In genomic region chr15:30954674-30955073, GRCh38 we compare ENCODE assay signal across 19 cellular contexts. TPM values are rescaled to one million over a fixed set of nuclear protein-coding genes. Genes with fewer than 3 reads are reported as not detected.
A peak's percentile ranks its signal among the peaks of the same experiment; 100 is the strongest.
DNase-seq lines count a peak whose midpoint lies in the region; ATAC-seq, FAIRE-seq and TF ChIP-seq lines count a peak whose summit lies in the region.
"Had no signal": no experiment of that assay in that cellular context is flagged by ENCODE, and none has a peak within 500 bp of the region (broad histone marks: within the 10 kb centered on the region; RNA-seq: fewer than 3 reads in every experiment).

No MANE protein-coding gene starts in this region.

- BruUV-seq in Caco-2 (replicated peaks; lab: Mats Ljungman, UMichigan): no TSS peak
- no TSS peak for BruUV-seq in endothelial cell of umbilical vein (replicated peaks; lab: Mats Ljungman, UMichigan)

- DNase-seq in Caco-2: no peak
- DNase-seq in M059J (ENCODE audit: low read depth): peak; percentile 14
- no peak for DNase-seq in endothelial cell of umbilical vein (ENCODE audit: low read depth, low spot score)
- peak; percentile 11 for DNase-seq in mesenchymal stem cell
- no peak for DNase-seq in chondrocyte (ENCODE audit: low spot score)
- DNase-seq in NCI-H1930 (lab: John Stamatoyannopoulos, UW): no peak
- DNase-seq in NCI-H748 treated with DMSO at 0.1 percent for 48 hours (lab: John Stamatoyannopoulos, UW): no peak
- DNase-seq: activated CD4-positive, alpha-beta T cell treated with anti-CD3 and anti-CD28 coated beads, Interleukin-2, amount 50 U/mL, for 4 hours; activated CD8-positive, alpha-beta memory T cell treated with anti-CD3 and anti-CD28 coated beads, Interleukin-2, amount 50 U/mL, for 48 hours; activated gamma-delta T cell; activated naive CD8-positive, alpha-beta T cell treated with anti-CD3 and anti-CD28 coated beads, Interleukin-2, amount 50 U/mL, for 24 hours; naive B cell; NCI-H1436 treated with DMSO at 0.1 percent for 48 hours; NCI-H524; T-helper 9 cell had no signal

- CTCF ChIA-PET in Caco-2 (lab: Charles Lee) (no interaction called here), endothelial cell of umbilical vein (lab: Charles Lee) (interaction anchor here (19.0 kb wide), 1 partner anchor 174 kb away, joined by 129 read pairs; no protein-coding TSS in a partner anchor)

- no peak overlapping the region for H4K91ac ChIP-seq in mesenchymal stem cell (ENCODE audit: low read length)

- TF ChIP-seq POLR2A in endothelial cell of umbilical vein (IDR thresholded peaks at IDR 0.05; ENCODE audit: low read depth, low read length): no peak

- POLR2A ChIA-PET in Caco-2 (lab: Charles Lee) (no interaction called here), endothelial cell of umbilical vein (lab: Charles Lee) (no interaction called here)

- H3K79me2 ChIP-seq in endothelial cell of umbilical vein (ENCODE audit: control insufficient read depth, insufficient read depth, low read length): peaks cover 2% of the 10 kb centered on the region

- H3K79me1 ChIP-seq in mesenchymal stem cell (replicated peaks; ENCODE audit: low read length, poor library complexity, severe bottlenecking): peaks cover 19% of the 10 kb centered on the region

- no peak overlapping the region for H3K9ac ChIP-seq in endothelial cell of umbilical vein (replicated peaks; ENCODE audit: extremely low read depth, insufficient read depth, low read length)
- no peak overlapping the region for H3K9ac ChIP-seq in mesenchymal stem cell (ENCODE audit: low read length)

- no peak overlapping the region for H2BK5ac ChIP-seq in mesenchymal stem cell (ENCODE audit: low read depth, low read length, poor library complexity, severe bottlenecking)

- H3K4me1 ChIP-seq in Caco-2 (peaks cover 22% of the 10 kb centered on the region), endothelial cell of umbilical vein (ENCODE audit: control insufficient read depth, extremely low read depth, insufficient read depth, low read length) (peaks cover 16% of the 10 kb centered on the region), mesenchymal stem cell (ENCODE audit: control insufficient read depth, insufficient read depth, low read depth, low read length) (peaks cover 18% of the 10 kb centered on the region)

- H3K36me3 Mint-ChIP-seq in Caco-2 (ENCODE audit: insufficient read depth, unreplicated experiment): peaks cover 79% of the 10 kb centered on the region
- H3K36me3 Mint-ChIP-seq in chondrocyte (ENCODE audit: low read depth): peaks cover 42% of the 10 kb centered on the region

- H3K4me1 Mint-ChIP-seq in Caco-2 (ENCODE audit: low read depth, unreplicated experiment) (peaks cover 17% of the 10 kb centered on the region), chondrocyte (ENCODE audit: low read depth) (peaks cover 18% of the 10 kb centered on the region)

- no peak for FAIRE-seq in endothelial cell of umbilical vein (lab: Jason Lieb, UNC)

- no peak for ATAC-seq in HG03565 (IDR thresholded peaks at IDR 0.05; ENCODE audit: unreplicated experiment)

- H3K27ac ChIP-seq in endothelial cell of umbilical vein (ENCODE audit: insufficient read depth, low read depth, low read length) (peak overlapping the region; percentile 10), mesenchymal stem cell (ENCODE audit: low read length, poor library complexity, severe bottlenecking) (no peak overlapping the region)

- WGBS in mesenchymal stem cell: no CpG with 5 or more reads among the region's 1 CpG

- dilution Hi-C loops in endothelial cell of umbilical vein (cut with MboI; ENCODE audit: extremely low pct_ligation_motif_present, low sequenced_read_pairs): no loop called here

- no peaks in the 10 kb centered on the region for H3K9me1 ChIP-seq in endothelial cell of umbilical vein (replicated peaks; ENCODE audit: control insufficient read depth, extremely low read depth, insufficient read depth, low read length)

- H3K4me2 ChIP-seq in endothelial cell of umbilical vein (ENCODE audit: insufficient read depth, low read length) (no peak overlapping the region), mesenchymal stem cell (ENCODE audit: low read length, poor library complexity, severe bottlenecking) (no peak overlapping the region)

- H3K9me3 ChIP-seq in Caco-2: peaks cover 2% of the 10 kb centered on the region
- no peaks in the 10 kb centered on the region for H3K9me3 ChIP-seq in endothelial cell of umbilical vein (replicated peaks; ENCODE audit: control insufficient read depth, insufficient read depth, low read length)
- H3K9me3 ChIP-seq in mesenchymal stem cell (ENCODE audit: control insufficient read depth, low read length): peaks cover 1% of the 10 kb centered on the region
- H3K9me3 ChIP-seq: right atrium auricular region had no signal

- H3K23ac ChIP-seq in mesenchymal stem cell (ENCODE audit: low read length in 2 of 2): no peak overlapping the region

- no peak overlapping the region for H3K18ac ChIP-seq in mesenchymal stem cell (ENCODE audit: low read depth in 1 of 2, low read length in 2 of 2)

- no peak overlapping the region for H4K8ac ChIP-seq in mesenchymal stem cell (ENCODE audit: low read length)

- intact Hi-C loops in Caco-2 (cut with micrococcal nuclease; ENCODE audit: unreplicated experiment): no loop called here
- intact Hi-C loops in endothelial cell of umbilical vein (cut with micrococcal nuclease): no loop called here

- H3K27me3 Mint-ChIP-seq in Caco-2 (ENCODE audit: insufficient read depth, unreplicated experiment): no peaks in the 10 kb centered on the region
- H3K27me3 Mint-ChIP-seq in chondrocyte (ENCODE audit: low read depth): no peaks in the 10 kb centered on the region
- H3K27me3 Mint-ChIP-seq: activated naive CD8-positive, alpha-beta T cell treated with anti-CD3 and anti-CD28 coated beads, Interleukin-2, amount 50 U/mL, for 24 hours; naive B cell; type B pancreatic cell had no signal

- no peak overlapping the region for H2BK15ac ChIP-seq in mesenchymal stem cell (ENCODE audit: low read depth, poor library complexity, severe bottlenecking)

- H3K4ac ChIP-seq in mesenchymal stem cell (ENCODE audit: low read depth in 1 of 2, low read length in 2 of 2): no peak overlapping the region

- H2AK5ac ChIP-seq in mesenchymal stem cell (ENCODE audit: low read length, severe bottlenecking): no peak overlapping the region

- H3K4me3 Mint-ChIP-seq in Caco-2 (ENCODE audit: unreplicated experiment): no peak overlapping the region
- no peak overlapping the region for H3K4me3 Mint-ChIP-seq in chondrocyte (ENCODE audit: unreplicated experiment)
- H3K4me3 Mint-ChIP-seq: activated naive CD8-positive, alpha-beta T cell treated with anti-CD3 and anti-CD28 coated beads, Interleukin-2, amount 50 U/mL, for 24 hours; CD14-positive monocyte; naive B cell; type B pancreatic cell had no signal

- H2BK120ac ChIP-seq in mesenchymal stem cell (ENCODE audit: low read depth, low read length): no peak overlapping the region

- no peak overlapping the region for H3K14ac ChIP-seq in mesenchymal stem cell (ENCODE audit: low read length in 2 of 2)

- H3K9me3 Mint-ChIP-seq in Caco-2 (ENCODE audit: unreplicated experiment) (peaks cover 8% of the 10 kb centered on the region), chondrocyte (ENCODE audit: low read depth) (no peaks in the 10 kb centered on the region)
- H3K9me3 Mint-ChIP-seq: activated naive CD8-positive, alpha-beta T cell treated with anti-CD3 and anti-CD28 coated beads, Interleukin-2, amount 50 U/mL, for 24 hours; naive B cell; type B pancreatic cell had no signal

- no peak for TF ChIP-seq CTCF in Caco-2 (IDR thresholded peaks at IDR 0.05; ENCODE audit: insufficient read depth in 1 of 2, low read depth in 1 of 2, low read length in 1 of 2, severe bottlenecking in 1 of 2, unreplicated experiment in 1 of 2)
- no peak for TF ChIP-seq CTCF in endothelial cell of umbilical vein (IDR thresholded peaks at IDR 0.05; ENCODE audit: extremely low read depth in 1 of 2, insufficient read depth in 1 of 2, low read depth in 1 of 2, low read length in 2 of 2)
- TF ChIP-seq CTCF in chondrocyte (IDR thresholded peaks at IDR 0.05): no peak

- no peak overlapping the region for H2BK12ac ChIP-seq in mesenchymal stem cell (ENCODE audit: low read length in 2 of 2)

- no peaks in the 10 kb centered on the region for H3K27me3 ChIP-seq in Caco-2 (replicated peaks; ENCODE audit: control insufficient read depth, insufficient read depth, low read length)
- no peaks in the 10 kb centered on the region for H3K27me3 ChIP-seq in endothelial cell of umbilical vein (ENCODE audit: control insufficient read depth in 2 of 2, insufficient read depth in 2 of 2, low read length in 2 of 2)
- no peaks in the 10 kb centered on the region for H3K27me3 ChIP-seq in mesenchymal stem cell (ENCODE audit: control insufficient read depth in 1 of 2, insufficient read depth in 1 of 2, low read length in 2 of 2)
- H3K27me3 ChIP-seq: right atrium auricular region had no signal

- H3K36me3 ChIP-seq in Caco-2 (ENCODE audit: control insufficient read depth, insufficient read depth, low read length): peaks cover 4% of the 10 kb centered on the region
- H3K36me3 ChIP-seq in endothelial cell of umbilical vein (ENCODE audit: control insufficient read depth in 2 of 2, extremely low read depth in 1 of 2, insufficient read depth in 2 of 2, low read length in 2 of 2): peaks cover 34 to 55% of the 10 kb centered on the region in 2 experiments
- H3K36me3 ChIP-seq in mesenchymal stem cell (ENCODE audit: control insufficient read depth in 1 of 2, insufficient read depth in 2 of 2, low read depth in 1 of 2, low read length in 2 of 2): peaks cover 48 to 77% of the 10 kb centered on the region in 2 experiments

- H3K4me3 ChIP-seq in Caco-2 (ENCODE audit: low read depth, low read length): no peak overlapping the region
- H3K4me3 ChIP-seq in endothelial cell of umbilical vein (replicated peaks in 1 of 3; ENCODE audit: insufficient read depth in 1 of 3, low read depth in 1 of 3, low read length in 3 of 3): no peak overlapping the region
- H3K4me3 ChIP-seq in mesenchymal stem cell (ENCODE audit: insufficient read depth in 1 of 2, low read depth in 1 of 2, low read length in 2 of 2): no peak overlapping the region
- H3K4me3 ChIP-seq: right atrium auricular region had no signal

- H2AFZ ChIP-seq in endothelial cell of umbilical vein (ENCODE audit: low read depth, low read length) (no peak overlapping the region), mesenchymal stem cell (ENCODE audit: low read depth, low read length) (no peak overlapping the region)

- H4K20me1 ChIP-seq in endothelial cell of umbilical vein (replicated peaks; ENCODE audit: control insufficient read depth, extremely low read depth, insufficient read depth, low read length): no peaks in the 10 kb centered on the region

- H3K27ac Mint-ChIP-seq in Caco-2 (ENCODE audit: unreplicated experiment) (peak overlapping the region; percentile 24), chondrocyte (ENCODE audit: unreplicated experiment) (no peak overlapping the region)

RNA-seq across cellular contexts. Expression of gene MTMR10, which starts 36.8 kb away (rescaled TPM):
- total RNA-seq in Caco-2 (2022) (27.5 and 33.2 TPM in 2 replicates), endothelial cell of umbilical vein (65.5 and 88.5 TPM in 2 replicates), chondrocyte (14.9 to 16.5 TPM (median 16.1 TPM) in 3 replicates)
- total RNA-seq in M059J (2014; rRNA removed; shearing (Covaris generic)): 12.3 and 13.6 TPM in 2 replicates
- polyA plus RNA-seq in endothelial cell of umbilical vein: 41.7 and 48.3 TPM in 2 replicates
- 37.8 and 43.6 TPM in 2 replicates for polyA plus RNA-seq in endothelial cell of umbilical vein (2011; cell fraction: cytosol; rRNA removed)
- polyA plus RNA-seq in endothelial cell of umbilical vein (2011; cell fraction: nucleus; rRNA removed): 167 and 171 TPM in 2 replicates
- 22.8 and 28.8 TPM in 2 replicates for polyA plus RNA-seq in endothelial cell of umbilical vein (2012)
- polyA minus RNA-seq in endothelial cell of umbilical vein: 114 and 120 TPM in 2 replicates
- polyA minus RNA-seq in endothelial cell of umbilical vein (2011; cell fraction: cytosol; rRNA and poly(A)+ RNA removed): 4.7 TPM
- 329 and 332 TPM in 2 replicates for polyA minus RNA-seq in endothelial cell of umbilical vein (2011; cell fraction: nucleus; rRNA and poly(A)+ RNA removed)
- 6.6 TPM for polyA plus RNA-seq in mesenchymal stem cell (2013, experiment 1 of 2)
- 6.7 TPM for polyA plus RNA-seq in mesenchymal stem cell (2013, experiment 2 of 2)

RNA-seq across cellular contexts. Expression of gene FAN1, which starts 51.0 kb away (rescaled TPM):
- 24.9 and 26.6 TPM in 2 replicates for total RNA-seq in Caco-2 (2022)
- total RNA-seq in M059J (2014; rRNA removed; shearing (Covaris generic)): 9.6 and 13.5 TPM in 2 replicates
- total RNA-seq in endothelial cell of umbilical vein: 11.7 and 12.0 TPM in 2 replicates
- 3.5 and 4.3 TPM in 2 replicates for polyA plus RNA-seq in endothelial cell of umbilical vein
- 3.6 and 4.1 TPM in 2 replicates for polyA plus RNA-seq in endothelial cell of umbilical vein (2011; cell fraction: cytosol; rRNA removed)
- polyA plus RNA-seq in endothelial cell of umbilical vein (2011; cell fraction: nucleus; rRNA removed): 23.3 and 26.6 TPM in 2 replicates
- polyA plus RNA-seq in endothelial cell of umbilical vein (2012): 10.2 and 12.2 TPM in 2 replicates
- 5.3 and 10.1 TPM in 2 replicates for polyA minus RNA-seq in endothelial cell of umbilical vein
- 5.3 TPM for polyA minus RNA-seq in endothelial cell of umbilical vein (2011; cell fraction: cytosol; rRNA and poly(A)+ RNA removed)
- polyA minus RNA-seq in endothelial cell of umbilical vein (2011; cell fraction: nucleus; rRNA and poly(A)+ RNA removed): 8.6 and 12.8 TPM in 2 replicates
- polyA plus RNA-seq in mesenchymal stem cell (2013, experiment 1 of 2): 4.5 TPM
- 5.7 TPM for polyA plus RNA-seq in mesenchymal stem cell (2013, experiment 2 of 2)
- 13.5 to 27.5 TPM (median 16.3 TPM) in 3 replicates for total RNA-seq in chondrocyte

Comparison
In these comparisons a context has a peak if more than half of its experiments do, and no peak if none do; other contexts are left out.
1. DNase-seq: peak in M059J (single experiment) and mesenchymal stem cell (single experiment); none in Caco-2 (0 of 2), endothelial cell of umbilical vein (single experiment), chondrocyte (single experiment), NCI-H1930 (0 of 2) and NCI-H748 treated with DMSO at 0.1 percent for 48 hours (single experiment).